ENCODE assay signal across 16 cellular contexts in genomic region chr6:143112084-143112768, GRCh38.
DNase-seq lines count a peak whose midpoint lies in the region; ATAC-seq lines count a peak whose summit lies in the region.
"Had no signal": no experiment of that assay in that cellular context is flagged by ENCODE, and none has a peak within 500 bp of the region (broad histone marks: within the 10 kb centered on the region; RNA-seq: fewer than 3 reads in every experiment).

No MANE protein-coding gene starts in this region.

- peaks cover 4 to 14% of the 10 kb centered on the region in 2 donors for H3K9me3 Mint-ChIP-seq in stimulated activated naive CD8-positive, alpha-beta T cell treated with anti-CD3 and anti-CD28 coated beads, Interleukin-15, amount 100 ng/mL, for 72 hours
- H3K9me3 Mint-ChIP-seq: activated T-helper 2 cell treated with anti-CD3 and anti-CD28 coated beads, Interferon-gamma antibody, Interleukin-2, Interleukin-4, amounts not matched to agents 10 μg/mL and 5 μg/mL and 100 μg/mL, durations not matched to agents 14 hours and 24 hours and 36 hours had no signal

- H3K27ac Mint-ChIP-seq in stimulated activated naive CD8-positive, alpha-beta T cell treated with anti-CD3 and anti-CD28 coated beads, Interleukin-15, amount 100 ng/mL, for 72 hours, result no peak overlapping the region
- H3K27ac Mint-ChIP-seq: activated T-helper 2 cell treated with anti-CD3 and anti-CD28 coated beads, Interferon-gamma antibody, Interleukin-2, Interleukin-4, amounts not matched to agents 10 μg/mL and 5 μg/mL and 100 μg/mL, durations not matched to agents 14 hours and 24 hours and 36 hours; progenitor cell of endocrine pancreas had no signal

- no peak overlapping the region for H3K4me3 Mint-ChIP-seq in stimulated activated naive CD8-positive, alpha-beta T cell treated with anti-CD3 and anti-CD28 coated beads, Interleukin-15, amount 100 ng/mL, for 72 hours

- no peak for DNase-seq in stimulated activated naive CD8-positive, alpha-beta T cell treated with anti-CD3 and anti-CD28 coated beads, Interleukin-15, amount 100 ng/mL, for 72 hours
- DNase-seq in stimulated activated naive CD8-positive, alpha-beta T cell treated with anti-CD3 and anti-CD28 coated beads, Interleukin-15, Interleukin-2, amounts not matched to agents 100 U/mL and 50 U/mL, for 24 hours, result no peak
- DNase-seq in OCI-M2 (lab: John Stamatoyannopoulos, UW; ENCODE audit: unreplicated experiment) (no peak), AML-193 (lab: John Stamatoyannopoulos, UW) (no peak), inferior parietal cortex (ENCODE audit: extremely low spot score) (no peak), GM19240 (ENCODE audit: insufficient read length, low spot score) (no peak)
- DNase-seq: activated CD4-positive, alpha-beta T cell treated with anti-CD3 and anti-CD28 coated beads for 4 hours; dorsolateral prefrontal cortex; hippocampal formation; left ventricle myocardium inferior; NCI-H2029; NCI-H69 had no signal

- peaks cover 9% of the 10 kb centered on the region for H3K4me1 Mint-ChIP-seq in stimulated activated naive CD8-positive, alpha-beta T cell treated with anti-CD3 and anti-CD28 coated beads, Interleukin-15, amount 100 ng/mL, for 72 hours

- peak; percentile 76 for ATAC-seq in stimulated activated naive CD8-positive, alpha-beta T cell treated with anti-CD3 and anti-CD28 coated beads, Interleukin-15, amount 100 ng/mL, for 72 hours
- no peak for ATAC-seq in stimulated activated naive CD8-positive, alpha-beta T cell treated with anti-CD3 and anti-CD28 coated beads, Interleukin-15, Interleukin-2, amounts not matched to agents 100 U/mL and 50 U/mL, for 24 hours
- ATAC-seq in GM21717 (IDR thresholded peaks at IDR 0.05; ENCODE audit: unreplicated experiment) (peak; percentile 69), HG03342 (IDR thresholded peaks at IDR 0.05; ENCODE audit: unreplicated experiment) (peak; percentile 47)

- no peaks in the 10 kb centered on the region for H3K27me3 Mint-ChIP-seq in stimulated activated naive CD8-positive, alpha-beta T cell treated with anti-CD3 and anti-CD28 coated beads, Interleukin-15, amount 100 ng/mL, for 72 hours
- H3K27me3 Mint-ChIP-seq: progenitor cell of endocrine pancreas had no signal
